25 cellular contexts compared by ENCODE assay signal in the genomic region with DNA sequence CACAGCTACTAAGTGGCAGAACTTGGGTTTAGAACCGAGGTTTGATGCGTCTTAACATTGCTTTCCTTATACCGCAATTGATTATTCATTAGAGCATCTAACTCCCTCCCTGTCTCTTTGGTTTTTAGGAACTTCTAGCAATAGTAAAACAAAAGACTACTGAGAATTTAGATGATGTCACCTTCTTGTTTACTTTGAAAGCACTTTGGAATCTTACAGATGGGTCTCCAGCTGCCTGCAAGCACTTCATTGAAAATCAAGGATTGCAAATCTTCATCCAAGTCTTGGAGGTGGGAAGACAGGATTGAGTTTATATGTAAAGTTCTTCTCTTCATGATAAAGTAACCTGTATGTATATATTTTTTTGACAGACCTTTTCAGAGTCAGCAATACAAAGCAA. TPM values are rescaled to one million over a fixed set of nuclear protein-coding genes. Genes with fewer than 3 reads are reported as not detected.
DNase-seq lines count a peak whose midpoint lies in the region; ATAC-seq and TF ChIP-seq lines count a peak whose summit lies in the region.
"Had no signal": no experiment of that assay in that cellular context is flagged by ENCODE, and none has a peak within 500 bp of the region (broad histone marks: within the 10 kb centered on the region; RNA-seq: fewer than 3 reads in every experiment).

No MANE protein-coding gene starts in this region.

- no peak overlapping the region for H3K9ac ChIP-seq in adipocyte (ENCODE audit: low read length)

- no peaks in the 10 kb centered on the region for H3K9me3 ChIP-seq in adipocyte (ENCODE audit: control insufficient read depth, low read length)
- no peaks in the 10 kb centered on the region for H3K9me3 ChIP-seq in adrenal gland (replicated peaks in 1 of 3)
- no peaks in the 10 kb centered on the region for H3K9me3 ChIP-seq in transverse colon
- H3K9me3 ChIP-seq: BE2C had no signal

- DNase-seq in ELR (ENCODE audit: low read depth) (peak; percentile 9), adipocyte (ENCODE audit: low read depth) (peak; percentile 13), fibroblast of the aortic adventitia (ENCODE audit: low read depth) (peak; percentile 10), non-pigmented ciliary epithelial cell (ENCODE audit: low read depth) (peak; percentile 6), adrenal gland (no peak), transverse colon (no peak), GM03348 (ENCODE audit: low spot score) (no peak)
- DNase-seq: ACHN; BE2C; CD4-positive, CD25-positive, alpha-beta regulatory T cell; COR-L47; DMS 273 treated with DMSO at 0.1 percent for 48 hours; DND-41; GF-D8; HFFc6; Kasumi-1; MM.1S; NCI-H1092 treated with DMSO at 0.1 percent for 48 hours; NCI-H2081 treated with DMSO at 0.1 percent for 48 hours; NCI-H510A; NCI-H774; SHP77 had no signal

- H3K27ac ChIP-seq in adrenal gland (no peak overlapping the region), transverse colon (no peak overlapping the region)
- H3K27ac ChIP-seq: SK-N-MC had no signal

- TF ChIP-seq CTCF in fibroblast of the aortic adventitia (IDR thresholded peaks at IDR 0.05; ENCODE audit: insufficient read depth, low read length) (no peak), adrenal gland (IDR thresholded peaks at IDR 0.05) (no peak), transverse colon (IDR thresholded peaks at IDR 0.05) (no peak)

- in situ Hi-C loops in transverse colon (cut with MboI; ENCODE audit: low pct_ligation_motif_present in 1 of 4, low pct_unique_long_range_greater_than_20kb in 1 of 4, low sequenced_read_pairs in 3 of 4) = no loop called here

- H3K36me3 ChIP-seq in adipocyte (ENCODE audit: control insufficient read depth, insufficient read depth, low read length, severe bottlenecking) (no peaks in the 10 kb centered on the region), adrenal gland (replicated peaks in 1 of 2) (no peaks in the 10 kb centered on the region), transverse colon (no peaks in the 10 kb centered on the region)
- H3K36me3 ChIP-seq: BE2C had no signal

- ATAC-seq in GM18868 (IDR thresholded peaks at IDR 0.05; ENCODE audit: unreplicated experiment) = no peak

- H3K4me1 ChIP-seq in adipocyte (ENCODE audit: control insufficient read depth, insufficient read depth, low read length) = no peaks in the 10 kb centered on the region
- no peaks in the 10 kb centered on the region for H3K4me1 ChIP-seq in adrenal gland (replicated peaks in 1 of 2)
- no peaks in the 10 kb centered on the region for H3K4me1 ChIP-seq in transverse colon
- H3K4me1 ChIP-seq: BE2C had no signal

- 95 to 96% (median 95%) methylated on average over 3 of the region's 3 CpGs for WGBS in adrenal gland, 4 donors
- WGBS in transverse colon (ENCODE audit: low coverage in 1 of 2), 2 donors = 84 to 90% methylated on average over 3 of the region's 3 CpGs

- no peak for TF ChIP-seq EP300 in transverse colon (IDR thresholded peaks at IDR 0.05; ENCODE audit: low read depth)

- no peak for TF ChIP-seq POLR2A in adrenal gland (IDR thresholded peaks at IDR 0.05)
- TF ChIP-seq POLR2A in transverse colon (IDR thresholded peaks at IDR 0.05) = no peak

- H3K4me3 ChIP-seq in adipocyte (ENCODE audit: low read length) (no peak overlapping the region), fibroblast of the aortic adventitia (ENCODE audit: low read depth, low read length) (no peak overlapping the region), adrenal gland (no peak overlapping the region), transverse colon (no peak overlapping the region)
- H3K4me3 ChIP-seq: SK-N-MC had no signal

- H3K27me3 ChIP-seq in adipocyte (replicated peaks; ENCODE audit: control insufficient read depth, insufficient read depth, low read length) (no peaks in the 10 kb centered on the region), adrenal gland (no peaks in the 10 kb centered on the region), transverse colon (no peaks in the 10 kb centered on the region)
- H3K27me3 ChIP-seq: BE2C had no signal

- intact Hi-C loops in adrenal gland (cut with DNase I) (no loop called here), transverse colon (cut with DNase I; ENCODE audit: low total_unique reads) (no loop called here)

RNA-seq across cellular contexts. Expression of a gene that starts 35.0 kb away (rescaled TPM):
- total RNA-seq in fibroblast of the aortic adventitia (ENCODE audit: low replicate concordance) (0.57 and 0.72 TPM in 2 replicates), adrenal gland (under 1 TPM in 2 of 8 donors, not detected in 6; 0.07 TPM), transverse colon (under 1 TPM in 1 of 4 donors, not detected in 3; 0.32 TPM)
- not detected for polyA plus RNA-seq in adrenal gland
- total RNA-seq: HT-29 had no signal
- polyA plus RNA-seq: CD4-positive, CD25-positive, alpha-beta regulatory T cell had no signal

RNA-seq across cellular contexts. Expression of a gene that starts 44.0 kb away (rescaled TPM):
- total RNA-seq in fibroblast of the aortic adventitia (ENCODE audit: low replicate concordance) = 14.7 and 39.9 TPM in 2 replicates
- 100 to 1,000 TPM in 7 of 8 donors, 10 to 100 TPM in 1; 96.5 to 289 (median 137) TPM for total RNA-seq in adrenal gland
- 100 to 1,000 TPM in 2 of 3 donors, 10 to 100 TPM in 1; 92.2 to 383 (median 345) TPM for polyA plus RNA-seq in adrenal gland
- total RNA-seq in transverse colon = 100 to 1,000 TPM; 129 to 622 (median 214) TPM

RNA-seq across cellular contexts. Expression of a gene that starts 49.5 kb away (rescaled TPM):
- 188 and 507 TPM in 2 replicates for total RNA-seq in fibroblast of the aortic adventitia (ENCODE audit: low replicate concordance)
- 100 to 1,000 TPM; 114 to 170 (median 137) TPM for total RNA-seq in adrenal gland
- 100 to 1,000 TPM; 120 to 256 (median 154) TPM for polyA plus RNA-seq in adrenal gland
- 100 to 1,000 TPM; 114 to 311 (median 223) TPM for total RNA-seq in transverse colon

Comparison
In these comparisons a context has a peak if more than half of its experiments do, and no peak if none do; other contexts are left out.
1. DNase-seq: peak in ELR (single experiment), adipocyte (single experiment), fibroblast of the aortic adventitia (single experiment) and non-pigmented ciliary epithelial cell (single experiment); none in adrenal gland (0 of 7), transverse colon (single experiment) and GM03348 (single experiment).